9 cellular contexts compared by ENCODE assay signal in genomic region chr9:738209-738915, GRCh38.
DNase-seq lines count a peak whose midpoint lies in the region; ATAC-seq, FAIRE-seq and TF ChIP-seq lines count a peak whose summit lies in the region.
"Had no signal": no experiment of that assay in that cellular context is flagged by ENCODE, and none has a peak within 500 bp of the region (broad histone marks: within the 10 kb centered on the region; RNA-seq: fewer than 3 reads in every experiment).

No MANE protein-coding gene starts in this region.

- CTCF ChIA-PET in mammary epithelial cell (lab: Charles Lee; ENCODE audit: low non-redundant PET): no interaction called here

- peak; percentile 96 for FAIRE-seq in keratinocyte (lab: Jason Lieb, UNC)

- DNase-seq in HT-29 (ENCODE audit: low spot score): peak; percentile 61
- DNase-seq in mammary epithelial cell: peak; percentile 94
- DNase-seq in keratinocyte (ENCODE audit: low read depth, low spot score): peak; percentile 60
- peak; percentile 72 for DNase-seq in thoracic aorta (ENCODE audit: low spot score)
- no peak for DNase-seq in activated CD4-positive, alpha-beta T cell treated with anti-CD3 and anti-CD28 coated beads for 1 hour
- no peak for DNase-seq in NCI-H1930 (lab: John Stamatoyannopoulos, UW)
- DNase-seq in stimulated activated CD4-positive, alpha-beta T cell treated with anti-CD3 and anti-CD28 coated beads, Interleukin-2, amount 100 ng/mL, for 48 hours: no peak
- DNase-seq: immature natural killer cell had no signal

- H3K27me3 ChIP-seq in mammary epithelial cell (ENCODE audit: insufficient read depth, low read length): no peaks in the 10 kb centered on the region
- H3K27me3 ChIP-seq in keratinocyte (ENCODE audit: control insufficient read depth, extremely low read depth, insufficient read depth, low read length): no peaks in the 10 kb centered on the region
- no peaks in the 10 kb centered on the region for H3K27me3 ChIP-seq in thoracic aorta (replicated peaks; ENCODE audit: insufficient read depth)

- peak overlapping the region; percentile 19 for H3K9ac ChIP-seq in mammary epithelial cell (ENCODE audit: insufficient read depth, low read length)
- no peak overlapping the region for H3K9ac ChIP-seq in keratinocyte (ENCODE audit: control insufficient read depth, extremely low read depth, insufficient read depth, low read length)

- H4K20me1 ChIP-seq in mammary epithelial cell (ENCODE audit: insufficient read depth, low read length): no peaks in the 10 kb centered on the region
- H4K20me1 ChIP-seq in keratinocyte (ENCODE audit: control insufficient read depth, extremely low read depth, insufficient read depth, low read length): no peaks in the 10 kb centered on the region

- TF ChIP-seq CTCF in mammary epithelial cell (conservative IDR thresholded peaks at IDR 0.05 in 1 of 2, IDR thresholded peaks at IDR 0.05 in 1 of 2; ENCODE audit: extremely low read depth in 1 of 2, insufficient read depth in 1 of 2, low read depth in 1 of 2, low read length in 2 of 2) (no peak), keratinocyte (optimal IDR thresholded peaks at IDR 0.05 in 1 of 3, IDR thresholded peaks at IDR 0.05 in 1 of 3, conservative IDR thresholded peaks at IDR 0.05 in 1 of 3; ENCODE audit: extremely low read depth in 1 of 3, insufficient read depth in 2 of 3, low read length in 3 of 3) (no peak), thoracic aorta (IDR thresholded peaks at IDR 0.05) (no peak)

- H3K4me2 ChIP-seq in mammary epithelial cell (ENCODE audit: insufficient read depth, low read depth, low read length) (peak overlapping the region; percentile 31), keratinocyte (ENCODE audit: control insufficient read depth, extremely low read depth, insufficient read depth, low read depth, low read length) (peak overlapping the region; percentile 35)

- in situ Hi-C loops in mammary epithelial cell (cut with MboI; ENCODE audit: low sequenced_read_pairs in 2 of 2): no loop called here

- BruUV-seq in mammary epithelial cell (replicated peaks; lab: Mats Ljungman, UMichigan): no TSS peak

- peaks cover 63% of the 10 kb centered on the region for H3K36me3 ChIP-seq in mammary epithelial cell (ENCODE audit: insufficient read depth, low read length)
- peaks cover 39 to 43% of the 10 kb centered on the region in 2 experiments for H3K36me3 ChIP-seq in keratinocyte (ENCODE audit: control insufficient read depth in 2 of 2, extremely low read depth in 1 of 2, insufficient read depth in 2 of 2, low read length in 2 of 2)
- H3K36me3 ChIP-seq in thoracic aorta: peaks cover 71% of the 10 kb centered on the region

- H3K9me1 ChIP-seq in keratinocyte (ENCODE audit: control insufficient read depth, extremely low read depth, insufficient read depth, low read length): no peaks in the 10 kb centered on the region

- H3K27ac ChIP-seq in mammary epithelial cell (ENCODE audit: insufficient read depth, low read depth, low read length) (peak overlapping the region; percentile 84), keratinocyte (ENCODE audit: control insufficient read depth, insufficient read depth, low read length) (peak overlapping the region; percentile 75), thoracic aorta (peak overlapping the region; percentile 95)

- intact Hi-C loops in mammary epithelial cell (cut with micrococcal nuclease): loop anchor here (2.0 kb wide), 1 partner anchor 14 kb away; no protein-coding TSS in a partner anchor

- WGBS in mammary epithelial cell (ENCODE audit: low coverage, missing lambda C conversion rate): 69% methylated on average over 11 of the region's 14 CpGs

- H3K79me2 ChIP-seq in mammary epithelial cell (ENCODE audit: insufficient read depth, low read length): peaks cover 16% of the 10 kb centered on the region
- no peaks in the 10 kb centered on the region for H3K79me2 ChIP-seq in keratinocyte (ENCODE audit: control insufficient read depth, insufficient read depth, low read length)

- H3K4me3 ChIP-seq in mammary epithelial cell (replicated peaks in 1 of 3; ENCODE audit: insufficient read depth in 1 of 3, low read depth in 2 of 3, low read length in 3 of 3) (no peak overlapping the region), keratinocyte (ENCODE audit: control insufficient read depth in 2 of 3, extremely low read depth in 1 of 3, insufficient read depth in 2 of 3, low read depth in 1 of 3, low read length in 3 of 3) (no peak overlapping the region), thoracic aorta (peak overlapping the region; percentile 17)

- H3K9me3 ChIP-seq in mammary epithelial cell (replicated peaks; ENCODE audit: insufficient read depth, low read length): no peaks in the 10 kb centered on the region
- H3K9me3 ChIP-seq in keratinocyte (ENCODE audit: control insufficient read depth, low read depth, low read length): no peaks in the 10 kb centered on the region
- no peaks in the 10 kb centered on the region for H3K9me3 ChIP-seq in thoracic aorta

- dilution Hi-C loops in mammary epithelial cell (cut with HindIII; ENCODE audit: low sequenced_read_pairs) (no loop called here), keratinocyte (cut with MboI; ENCODE audit: extremely low pct_ligation_motif_present, low sequenced_read_pairs) (no loop called here)

- H3K4me1 ChIP-seq in mammary epithelial cell (ENCODE audit: insufficient read depth, low read length) (peaks cover 34% of the 10 kb centered on the region), keratinocyte (ENCODE audit: control insufficient read depth, extremely low read depth, insufficient read depth, low read length) (peaks cover 19% of the 10 kb centered on the region), thoracic aorta (ENCODE audit: control insufficient read depth in 1 of 2, low read depth in 2 of 2) (peaks cover 54 to 94% of the 10 kb centered on the region in 2 donors)

- ATAC-seq in thoracic aorta (ENCODE audit: insufficient number of reproducible peaks, low FRiP score, low read depth) (peak; percentile 85), HG03378 (IDR thresholded peaks at IDR 0.05; ENCODE audit: unreplicated experiment) (no peak)

- no peak overlapping the region for H2AFZ ChIP-seq in mammary epithelial cell (ENCODE audit: low read depth, low read length)
- H2AFZ ChIP-seq in keratinocyte (ENCODE audit: control insufficient read depth, low read length): no peak overlapping the region

Comparison
In these comparisons a context has a peak if more than half of its experiments do, and no peak if none do; other contexts are left out.
1. DNase-seq: peak in HT-29 (single experiment), mammary epithelial cell (single experiment), keratinocyte (single experiment) and thoracic aorta (single experiment); none in activated CD4-positive, alpha-beta T cell treated with anti-CD3 and anti-CD28 coated beads for 1 hour (single experiment), NCI-H1930 (0 of 2) and stimulated activated CD4-positive, alpha-beta T cell treated with anti-CD3 and anti-CD28 coated beads, Interleukin-2, amount 100 ng/mL, for 48 hours (0 of 2).
2. Peak in every context shown above with its lines, with median percentiles within 50 percentile points of each other: H3K27ac ChIP-seq.